ENCODE assay signal across 7 cellular contexts in genomic region chr6:37155394-37156312, GRCh38. TPM values are rescaled to one million over a fixed set of nuclear protein-coding genes. Genes with fewer than 3 reads are reported as not detected.
DNase-seq lines count a peak whose midpoint lies in the region; ATAC-seq lines count a peak whose summit lies in the region.

No MANE protein-coding gene starts in this region.

- ATAC-seq in GM19328 (IDR thresholded peaks at IDR 0.05; ENCODE audit: unreplicated experiment) (peak; percentile 91), HG03097 (IDR thresholded peaks at IDR 0.05; ENCODE audit: low FRiP score, unreplicated experiment) (peak; percentile 93)

- DNase-seq in activated CD8-positive, alpha-beta memory T cell treated with anti-CD3 and anti-CD28 coated beads for 24 hours = peak; percentile 73
- DNase-seq in renal cortical epithelial cell (ENCODE audit: low read depth) (peak; percentile 69), CD1c-positive myeloid dendritic cell (ENCODE audit: extremely low spot score) (no peak), cerebellar nuclear complex (lab: John Stamatoyannopoulos, UW) (no peak), SIG-M5 treated with dmso at 0.1 percent for 504 hours (lab: John Stamatoyannopoulos, UW; ENCODE audit: unreplicated experiment) (no peak)

RNA-seq across cellular contexts. Expression of gene PIM1, which starts 14.3 kb away (rescaled TPM):
- total RNA-seq in renal cortical epithelial cell = 6.6 and 9.9 TPM in 2 replicates

Comparison
In these comparisons a context has a peak if more than half of its experiments do, and no peak if none do; other contexts are left out.
1. DNase-seq: peak in activated CD8-positive, alpha-beta memory T cell treated with anti-CD3 and anti-CD28 coated beads for 24 hours (single experiment) and renal cortical epithelial cell (single experiment); none in CD1c-positive myeloid dendritic cell (single experiment), cerebellar nuclear complex (0 of 2) and SIG-M5 treated with dmso at 0.1 percent for 504 hours (single experiment).